In the genomic region with DNA sequence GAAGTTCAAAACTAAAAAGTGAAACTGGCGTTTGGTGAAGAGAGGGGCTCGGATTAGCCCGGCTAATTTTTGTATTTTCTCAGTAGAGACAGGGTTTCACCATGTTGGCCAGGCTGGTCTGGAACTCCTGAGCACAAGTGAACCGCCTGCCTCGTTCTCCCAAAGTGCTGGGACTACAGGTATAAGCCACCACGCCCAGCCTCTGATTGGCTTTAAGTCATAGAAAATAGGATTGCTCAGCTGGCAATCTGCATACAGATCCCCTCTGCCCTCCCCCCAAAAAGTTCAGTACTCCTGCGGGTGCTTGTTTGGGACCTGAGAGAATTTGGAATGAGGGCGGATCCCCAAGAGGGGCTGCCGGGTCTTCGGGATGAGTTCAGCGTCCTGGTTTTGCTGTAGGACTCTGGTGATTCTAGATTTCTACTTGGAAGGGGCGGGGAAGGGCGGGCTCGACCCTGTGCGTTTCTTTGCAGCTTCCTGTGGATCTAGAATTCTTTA, we compare ENCODE assay signal across 8 cellular contexts. TPM values are rescaled to one million over a fixed set of nuclear protein-coding genes. Genes with fewer than 3 reads are reported as not detected.
DNase-seq lines count a peak whose midpoint lies in the region; ATAC-seq and TF ChIP-seq lines count a peak whose summit lies in the region.

No MANE protein-coding gene starts in this region.

- peaks cover 34% of the 10 kb centered on the region for H3K4me1 Mint-ChIP-seq in activated T-cell treated with anti-CD3 and anti-CD28 coated beads, Interleukin-2, amount 50 U/mL, for 24 hours (ENCODE audit: low read depth)
- peaks cover 21% of the 10 kb centered on the region for H3K4me1 Mint-ChIP-seq in activated CD8-positive, alpha-beta T cell treated with anti-CD3 and anti-CD28 coated beads, Interleukin-2, amount 10 ng/mL, durations not matched to agents 7 days and 5 days (ENCODE audit: low read depth)

- POLR2A ChIA-PET in activated CD8-positive, alpha-beta T cell treated with anti-CD3 and anti-CD28 coated beads, Interleukin-2, amount 10 ng/mL, durations not matched to agents 7 days and 5 days (lab: Charles Lee) = interaction anchor here (0.7 to 1.0 kb wide), 2 partner anchors 13 to 30 kb away, joined by 4 read pairs; no protein-coding TSS in a partner anchor

- H3K27me3 ChIP-seq in kidney epithelial cell (ENCODE audit: control insufficient read depth, insufficient read depth, low read length) (no peaks in the 10 kb centered on the region), testis (no peaks in the 10 kb centered on the region)

- H3K27me3 Mint-ChIP-seq in activated T-cell treated with anti-CD3 and anti-CD28 coated beads, Interleukin-2, amount 50 U/mL, for 24 hours = no peaks in the 10 kb centered on the region
- H3K27me3 Mint-ChIP-seq in activated CD8-positive, alpha-beta T cell treated with anti-CD3 and anti-CD28 coated beads, Interleukin-2, amount 10 ng/mL, durations not matched to agents 7 days and 5 days (ENCODE audit: low read depth) = no peaks in the 10 kb centered on the region

- H3K4me1 ChIP-seq in testis = no peaks in the 10 kb centered on the region

- TF ChIP-seq CTCF in kidney epithelial cell (IDR thresholded peaks at IDR 0.05; ENCODE audit: insufficient read depth, low read length, poor library complexity, severe bottlenecking) (no peak), testis (IDR thresholded peaks at IDR 0.05) (no peak)

- DNase-seq in activated T-cell treated with anti-CD3 and anti-CD28 coated beads, Interleukin-2, amount 50 U/mL, for 24 hours = no peak
- DNase-seq in activated T-cell treated with anti-CD3 and anti-CD28 coated beads for 4 hours = no peak
- no peak for DNase-seq in activated CD8-positive, alpha-beta T cell treated with anti-CD3 and anti-CD28 coated beads, Interleukin-2, amount 10 ng/mL, durations not matched to agents 7 days and 5 days
- DNase-seq in kidney epithelial cell (ENCODE audit: low read depth) = no peak
- peak; percentile 30 for DNase-seq in testis
- no peak for DNase-seq in NCI-H1930 (lab: John Stamatoyannopoulos, UW)
- no peak for DNase-seq in activated effector memory CD4-positive, alpha-beta T cell treated with Interleukin-2 at 50 U/mL for 16 hours

- WGBS in testis, 2 donors = 0 to 7% methylated on average over 4 to 15 of the region's 15 CpGs

- intact Hi-C loops in testis (cut with DNase I; ENCODE audit: low total_unique reads) = no loop called here

- H3K4me3 Mint-ChIP-seq in activated T-cell treated with anti-CD3 and anti-CD28 coated beads, Interleukin-2, amount 50 U/mL, for 24 hours = peak overlapping the region; percentile 82
- H3K4me3 Mint-ChIP-seq in activated CD8-positive, alpha-beta T cell treated with anti-CD3 and anti-CD28 coated beads, Interleukin-2, amount 10 ng/mL, durations not matched to agents 7 days and 5 days = peak overlapping the region; percentile 73

- H3K36me3 ChIP-seq in kidney epithelial cell (ENCODE audit: control insufficient read depth, insufficient read depth, low read length) (no peaks in the 10 kb centered on the region), testis (ENCODE audit: low read depth, missing control alignments) (no peaks in the 10 kb centered on the region)

- H3K9me3 Mint-ChIP-seq in activated T-cell treated with anti-CD3 and anti-CD28 coated beads, Interleukin-2, amount 50 U/mL, for 24 hours = no peaks in the 10 kb centered on the region
- H3K9me3 Mint-ChIP-seq in activated CD8-positive, alpha-beta T cell treated with anti-CD3 and anti-CD28 coated beads, Interleukin-2, amount 10 ng/mL, durations not matched to agents 7 days and 5 days (ENCODE audit: insufficient read depth) = no peaks in the 10 kb centered on the region

- H3K4me3 ChIP-seq in kidney epithelial cell (ENCODE audit: low read depth, low read length) (peak overlapping the region; percentile 91), testis (peak overlapping the region; percentile 60 to 66)

- H3K27ac ChIP-seq in testis = peak overlapping the region; percentile 63 to 82

- TF ChIP-seq POLR2A in testis (IDR thresholded peaks at IDR 0.05) = no peak

- peak overlapping the region; percentile 74 for H3K27ac Mint-ChIP-seq in activated T-cell treated with anti-CD3 and anti-CD28 coated beads, Interleukin-2, amount 50 U/mL, for 24 hours
- peak overlapping the region; percentile 78 for H3K27ac Mint-ChIP-seq in activated CD8-positive, alpha-beta T cell treated with anti-CD3 and anti-CD28 coated beads, Interleukin-2, amount 10 ng/mL, durations not matched to agents 7 days and 5 days

- CTCF ChIA-PET in activated CD8-positive, alpha-beta T cell treated with anti-CD3 and anti-CD28 coated beads, Interleukin-2, amount 10 ng/mL, durations not matched to agents 7 days and 5 days (lab: Charles Lee) = interaction anchor here (1.7 kb wide), 1 partner anchor 35 kb away, joined by 3 read pairs; no protein-coding TSS in a partner anchor

- ATAC-seq in activated CD8-positive, alpha-beta T cell treated with anti-CD3 and anti-CD28 coated beads, Interleukin-2, amount 10 ng/mL, durations not matched to agents 7 days and 5 days = no peak
- ATAC-seq in GM21528 (IDR thresholded peaks at IDR 0.05; ENCODE audit: low FRiP score, unreplicated experiment) = no peak

- H3K9me3 ChIP-seq in testis = no peaks in the 10 kb centered on the region

- peaks cover 29% of the 10 kb centered on the region for H3K36me3 Mint-ChIP-seq in activated T-cell treated with anti-CD3 and anti-CD28 coated beads, Interleukin-2, amount 50 U/mL, for 24 hours (ENCODE audit: low read depth)
- H3K36me3 Mint-ChIP-seq in activated CD8-positive, alpha-beta T cell treated with anti-CD3 and anti-CD28 coated beads, Interleukin-2, amount 10 ng/mL, durations not matched to agents 7 days and 5 days (ENCODE audit: low read depth) = peaks cover 29% of the 10 kb centered on the region

RNA-seq across cellular contexts. Expression of a gene that starts 0.5 kb away (rescaled TPM):
- total RNA-seq in activated CD8-positive, alpha-beta T cell treated with anti-CD3 and anti-CD28 coated beads, Interleukin-2, amount 10 ng/mL, durations not matched to agents 7 days and 5 days = 100 to 1,000 TPM; 123 TPM
- total RNA-seq in kidney epithelial cell = 20.1 and 34.0 TPM in 2 replicates
- total RNA-seq in testis = 10 to 100 TPM; 39.9 to 40.1 TPM
- polyA plus RNA-seq in testis (ENCODE audit: insufficient read depth, low read depth, low replicate concordance) = 19.2 TPM
